8 cellular contexts compared by ENCODE assay signal in genomic region chr1:960371-961131, GRCh38. TPM values are rescaled to one million over a fixed set of nuclear protein-coding genes. Genes with fewer than 3 reads are reported as not detected.
A peak's percentile ranks its signal among the peaks of the same experiment; 100 is the strongest.
DNase-seq lines count a peak whose midpoint lies in the region; ATAC-seq and TF ChIP-seq lines count a peak whose summit lies in the region.

Gene KLHL17, plus strand, starts transcription at chr1:960584. Its CDS starts 110 bp downstream, at chr1:960694.

- TF ChIP-seq CTCF in cardiac fibroblast (IDR thresholded peaks at IDR 0.05; ENCODE audit: low read depth, low read length): no peak

- no peaks in the 10 kb centered on the region for H3K27me3 Mint-ChIP-seq in CD4-positive, alpha-beta memory T cell

- no peaks in the 10 kb centered on the region for H3K9me3 ChIP-seq in CD4-positive, alpha-beta memory T cell (ENCODE audit: control insufficient read depth in 1 of 2, low read length in 2 of 2)

- H3K36me3 Mint-ChIP-seq in CD4-positive, alpha-beta memory T cell: peaks cover 0 to 16% of the 10 kb centered on the region in 2 donors

- peak within 1 kb of the TSS; percentile 65 for H3K27ac ChIP-seq in CD4-positive, alpha-beta memory T cell (ENCODE audit: low read depth, low read length)

- intact Hi-C loops in CD4-positive, alpha-beta memory T cell (cut with micrococcal nuclease): no loop called here

- CTCF ChIA-PET in CD4-positive, alpha-beta memory T cell (lab: Charles Lee; ENCODE audit: partially characterized antibody): no interaction called here

- peaks cover 25% of the 10 kb centered on the region for H3K4me1 ChIP-seq in CD4-positive, alpha-beta memory T cell (ENCODE audit: insufficient read depth, low read length)

- H3K4me1 Mint-ChIP-seq in CD4-positive, alpha-beta memory T cell: peaks cover 7 to 29% (median 16%) of the 10 kb centered on the region in 4 donors

- peak within 1 kb of the TSS in 6 of 7 donors; percentile 35 to 77 (median 74) for H3K27ac Mint-ChIP-seq in CD4-positive, alpha-beta memory T cell

- peaks cover 13% of the 10 kb centered on the region for H3K36me3 ChIP-seq in CD4-positive, alpha-beta memory T cell (ENCODE audit: insufficient read depth, low read length)

- peak; percentile 38 for ATAC-seq in GM21528 (IDR thresholded peaks at IDR 0.05; ENCODE audit: low FRiP score, unreplicated experiment)
- ATAC-seq in HG03457 (IDR thresholded peaks at IDR 0.05; ENCODE audit: unreplicated experiment): no peak

- POLR2A ChIA-PET in CD4-positive, alpha-beta memory T cell (lab: Charles Lee; ENCODE audit: partially characterized antibody): no interaction called here

- no peaks in the 10 kb centered on the region for H3K9me3 Mint-ChIP-seq in CD4-positive, alpha-beta memory T cell

- H3K4me3 Mint-ChIP-seq in CD4-positive, alpha-beta memory T cell: peak within 1 kb of the TSS; percentile 80 to 91 (median 86)

- H3K27me3 ChIP-seq in CD4-positive, alpha-beta memory T cell (ENCODE audit: insufficient read depth, low read length): no peaks in the 10 kb centered on the region

- H3K4me3 ChIP-seq in CD4-positive, alpha-beta memory T cell (ENCODE audit: low read length in 2 of 2): peak within 1 kb of the TSS in 1 of 2 donors; percentile 83
- peak within 1 kb of the TSS; percentile 47 to 68 for H3K4me3 ChIP-seq in cardiac fibroblast (replicated peaks in 1 of 2; ENCODE audit: low read depth in 2 of 2, low read length in 2 of 2)

- DNase-seq in CD4-positive, alpha-beta memory T cell: peak; percentile 66 to 78 (median 73)
- DNase-seq in NCI-H1930 (lab: John Stamatoyannopoulos, UW) (peak; percentile 63 to 65), cardiac fibroblast (ENCODE audit: low read depth in 2 of 2) (peak; percentile 66 to 72), islet precursor cell (peak; percentile 85)
- DNase-seq in activated CD4-positive, CD25-positive, alpha-beta regulatory T cell treated with anti-CD3 and anti-CD28 coated beads, Interleukin-2, amount 50 U/mL, for 16 hours (ENCODE audit: low read depth, low spot score): peak; percentile 61
- DNase-seq in stimulated activated CD4-positive, alpha-beta T cell treated with anti-CD3 and anti-CD28 coated beads, Interleukin-15, amount 100 ng/mL, for 1 hour (ENCODE audit: low read depth in 1 of 2, low spot score in 1 of 2): peak; percentile 52 to 80

RNA-seq across cellular contexts. Expression of gene KLHL17, which starts in this region (rescaled TPM):
- 10 to 100 TPM; 43.4 to 46.5 TPM for total RNA-seq in CD4-positive, alpha-beta memory T cell
- 1 to 10 TPM in 1 of 2 donors, under 1 TPM in 1; 0.89 to 1.7 TPM for polyA plus RNA-seq in CD4-positive, alpha-beta memory T cell
